2 cellular contexts compared by ENCODE assay signal in genomic region chr19:55368106-55368505, GRCh38.
TF ChIP-seq lines count a peak whose summit lies in the region.

No MANE protein-coding gene starts in this region.

TF ChIP-seq in IMR-90, 13 proteins besides CTCF, POLR2A, EP300 and RAD21:
- no peak for TF ChIP-seq MAFK (IDR thresholded peaks at IDR 0.05; ENCODE audit: low read depth, low read length)
TF ChIP-seq in IMR-90: peak in this region for 0.

TF ChIP-seq in K562, 482 proteins besides CTCF, POLR2A, EP300 and RAD21:
- TF ChIP-seq ZBTB7A (IDR thresholded peaks at IDR 0.05; ENCODE audit: borderline replicate concordance, control insufficient read depth, low read depth, low read length) (peak; percentile 32; the same call in 1 of the 2 replicates), BACH1 (tag; IDR thresholded peaks at IDR 0.05) (no peak), KLF6 (CRISPR knock-in tag; IDR thresholded peaks at IDR 0.05; ENCODE audit: borderline replicate concordance) (no peak), ZNF23 (CRISPR knock-in tag; IDR thresholded peaks at IDR 0.05) (no peak), E2F6 (IDR thresholded peaks at IDR 0.05; ENCODE audit: borderline replicate concordance in 1 of 2, extremely low read depth in 1 of 2, insufficient read depth in 1 of 2, insufficient read length in 1 of 2, low read depth in 1 of 2, low read length in 1 of 2, poor library complexity in 1 of 2, severe bottlenecking in 1 of 2) (no peak), ASH1L (IDR thresholded peaks at IDR 0.05; ENCODE audit: borderline replicate concordance, low read depth, partially characterized antibody) (no peak), CBX3 (IDR thresholded peaks at IDR 0.05; ENCODE audit: borderline replicate concordance in 1 of 2, low read length in 2 of 2) (no peak), NR2C2 (CRISPR knock-in tag; IDR thresholded peaks at IDR 0.05) (no peak), NR2C2 (tag; IDR thresholded peaks at IDR 0.05) (no peak)
